8 cellular contexts compared by ENCODE assay signal in genomic region chr17:181213-182163, GRCh38. TPM values are rescaled to one million over a fixed set of nuclear protein-coding genes. Genes with fewer than 3 reads are reported as not detected.
DNase-seq lines count a peak whose midpoint lies in the region; ATAC-seq and TF ChIP-seq lines count a peak whose summit lies in the region.

Gene DOC2B, minus strand, starts transcription at chr17:181650. Its CDS starts 171 bp downstream, at chr17:181479.

- H3K36me3 Mint-ChIP-seq in activated T-cell treated with anti-CD3 and anti-CD28 coated beads, Interleukin-2, amount 50 U/mL, for 4 hours (ENCODE audit: insufficient read depth), result no peaks in the 10 kb centered on the region
- H3K36me3 Mint-ChIP-seq in activated T-cell treated with anti-CD3 and anti-CD28 coated beads, Interleukin-2, amount 50 U/mL, for 24 hours (ENCODE audit: low read depth), result no peaks in the 10 kb centered on the region

- peak within 1 kb of the TSS in 3 of 4 donors; percentile 32 to 49 (median 45) for H3K4me3 ChIP-seq in sigmoid colon

- peaks cover 18% of the 10 kb centered on the region for H3K4me1 Mint-ChIP-seq in activated T-cell treated with anti-CD3 and anti-CD28 coated beads, Interleukin-2, amount 50 U/mL, for 4 hours (ENCODE audit: low read depth)
- H3K4me1 Mint-ChIP-seq in activated T-cell treated with anti-CD3 and anti-CD28 coated beads, Interleukin-2, amount 50 U/mL, for 24 hours (ENCODE audit: low read depth), result peaks cover 13% of the 10 kb centered on the region

- 5 to 6% methylated on average over 128 of the region's 128 CpGs for WGBS in sigmoid colon, 2 donors

- no peak for TF ChIP-seq CTCF in sigmoid colon (IDR thresholded peaks at IDR 0.05)

- TF ChIP-seq POLR2A in sigmoid colon (IDR thresholded peaks at IDR 0.05), result no peak

- H3K9me3 ChIP-seq in sigmoid colon, result no peaks in the 10 kb centered on the region

- peak; percentile 69 to 75 for ATAC-seq in activated T-cell treated with anti-CD3 and anti-CD28 coated beads, Interleukin-2, amount 50 U/mL, for 4 hours

- peaks cover 14 to 68% (median 39%) of the 10 kb centered on the region in 3 donors for H3K27me3 ChIP-seq in sigmoid colon

- H3K36me3 ChIP-seq in sigmoid colon, result no peaks in the 10 kb centered on the region

- H3K4me1 ChIP-seq in sigmoid colon, result peaks cover 0 to 21% (median 17%) of the 10 kb centered on the region in 4 donors

- H3K9me3 Mint-ChIP-seq in activated T-cell treated with anti-CD3 and anti-CD28 coated beads, Interleukin-2, amount 50 U/mL, for 4 hours, result no peaks in the 10 kb centered on the region
- H3K9me3 Mint-ChIP-seq in activated T-cell treated with anti-CD3 and anti-CD28 coated beads, Interleukin-2, amount 50 U/mL, for 24 hours, result no peaks in the 10 kb centered on the region

- H3K4me3 Mint-ChIP-seq in activated T-cell treated with anti-CD3 and anti-CD28 coated beads, Interleukin-2, amount 50 U/mL, for 4 hours, result peak within 1 kb of the TSS; percentile 43
- H3K4me3 Mint-ChIP-seq in activated T-cell treated with anti-CD3 and anti-CD28 coated beads, Interleukin-2, amount 50 U/mL, for 24 hours, result no peak within 1 kb of the TSS

- no peak for TF ChIP-seq EP300 in sigmoid colon (IDR thresholded peaks at IDR 0.05)

- intact Hi-C loops in sigmoid colon (cut with DNase I), result no loop called here

- H3K27ac ChIP-seq in sigmoid colon, result peak within 1 kb of the TSS; percentile 47 to 64 (median 56)

- peaks cover 53% of the 10 kb centered on the region for H3K27me3 Mint-ChIP-seq in activated T-cell treated with anti-CD3 and anti-CD28 coated beads, Interleukin-2, amount 50 U/mL, for 4 hours (ENCODE audit: low read depth)
- H3K27me3 Mint-ChIP-seq in activated T-cell treated with anti-CD3 and anti-CD28 coated beads, Interleukin-2, amount 50 U/mL, for 24 hours, result peaks cover 63% of the 10 kb centered on the region

- no peak within 1 kb of the TSS for H3K27ac Mint-ChIP-seq in activated T-cell treated with anti-CD3 and anti-CD28 coated beads, Interleukin-2, amount 50 U/mL, for 24 hours

- no peak for DNase-seq in activated T-cell treated with anti-CD3 and anti-CD28 coated beads, Interleukin-2, amount 50 U/mL, for 4 hours
- no peak for DNase-seq in activated T-cell treated with anti-CD3 and anti-CD28 coated beads, Interleukin-2, amount 50 U/mL, for 24 hours
- DNase-seq in astrocyte of the hippocampus (ENCODE audit: low read depth, low spot score), result peak; percentile 62
- peak; percentile 93 for DNase-seq in iPS-NIHi11 (ENCODE audit: low spot score)
- DNase-seq in sigmoid colon, result no peak
- DNase-seq in UCSD-AML1 (lab: John Stamatoyannopoulos, UW; ENCODE audit: unreplicated experiment), result no peak
- no peak for DNase-seq in GM19240 (ENCODE audit: insufficient read length, low spot score)
- DNase-seq in HPDE6-E6E7 (ENCODE audit: extremely low spot score), result no peak

RNA-seq across cellular contexts. Expression of gene DOC2B, which starts in this region (rescaled TPM):
- under 1 TPM in 2 of 3 donors, not detected in 1; 0.13 to 0.30 TPM for total RNA-seq in activated T-cell treated with anti-CD3 and anti-CD28 coated beads, Interleukin-2, amount 50 U/mL, for 4 hours
- 10 to 100 TPM in 1 of 4 donors, 1 to 10 TPM in 3; 2.5 to 12.5 (median 6.9) TPM for total RNA-seq in sigmoid colon
- polyA plus RNA-seq in sigmoid colon, result 1 to 10 TPM in 2 of 3 donors, under 1 TPM in 1; 0.46 to 7.4 (median 1.2) TPM

Comparison
In these comparisons a context has a peak if more than half of its experiments do, and no peak if none do; other contexts are left out.
1. Peak in ATAC-seq in activated T-cell treated with anti-CD3 and anti-CD28 coated beads, Interleukin-2, amount 50 U/mL, for 4 hours; RNA of the gene not detected or under 1 TPM.
2. DNase-seq: peak in astrocyte of the hippocampus (single experiment) and iPS-NIHi11 (single experiment); none in activated T-cell treated with anti-CD3 and anti-CD28 coated beads, Interleukin-2, amount 50 U/mL, for 4 hours (single experiment), activated T-cell treated with anti-CD3 and anti-CD28 coated beads, Interleukin-2, amount 50 U/mL, for 24 hours (single experiment), sigmoid colon (single experiment), UCSD-AML1 (single experiment), GM19240 (single experiment) and HPDE6-E6E7 (single experiment).